In the genomic region with DNA sequence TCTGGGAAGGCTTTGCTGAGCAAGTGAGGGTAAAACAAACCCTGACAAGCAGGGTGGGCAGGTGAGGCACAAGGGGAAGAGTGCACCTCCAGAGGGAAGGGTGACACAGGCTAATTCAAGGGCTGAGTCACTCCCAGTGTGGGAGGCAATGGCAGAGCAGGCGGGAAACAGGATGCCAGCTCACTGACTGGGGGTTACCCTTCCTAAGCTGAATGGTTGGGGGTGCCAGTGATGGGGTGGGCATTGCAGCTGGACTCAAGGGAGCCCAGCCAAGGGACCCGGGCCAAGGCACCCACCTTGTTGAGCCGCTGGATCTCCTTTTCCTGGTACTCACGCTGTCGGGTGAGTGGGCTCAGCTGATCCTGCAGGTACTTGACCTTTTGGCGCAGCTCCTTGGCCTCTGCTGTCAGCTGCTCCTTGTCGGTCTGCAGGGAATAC, we compare ENCODE assay signal across 10 cellular contexts. TPM values are rescaled to one million over a fixed set of nuclear protein-coding genes. Genes with fewer than 3 reads are reported as not detected.
DNase-seq lines count a peak whose midpoint lies in the region; ATAC-seq and TF ChIP-seq lines count a peak whose summit lies in the region.
"Had no signal": no experiment of that assay in that cellular context is flagged by ENCODE, and none has a peak within 500 bp of the region (broad histone marks: within the 10 kb centered on the region; RNA-seq: fewer than 3 reads in every experiment).

No MANE protein-coding gene starts in this region.

- peak overlapping the region; percentile 90 for H3K27ac Mint-ChIP-seq in activated T-cell treated with anti-CD3 and anti-CD28 coated beads, Interleukin-2, amount 50 U/mL, for 24 hours
- no peak overlapping the region for H3K27ac Mint-ChIP-seq in CD8-positive, alpha-beta T cell

- peak in 4 of 8 donors; percentile 4 to 39 (median 22) for ATAC-seq in heart right ventricle
- no peak for ATAC-seq in HG03342 (IDR thresholded peaks at IDR 0.05; ENCODE audit: unreplicated experiment)
- no peak for ATAC-seq in GM21528 (IDR thresholded peaks at IDR 0.05; ENCODE audit: low FRiP score, unreplicated experiment)
- no peak for ATAC-seq in CD8-positive, alpha-beta T cell

- WGBS in heart right ventricle, 2 donors = 64 to 72% methylated on average over 7 of the region's 7 CpGs
- WGBS in spleen, 5 donors = 63 to 71% (median 69%) methylated on average over 7 of the region's 7 CpGs

- intact Hi-C loops in heart right ventricle (cut with DNase I) (no loop called here), spleen (cut with DNase I; ENCODE audit: low total_unique reads) (no loop called here)
- intact Hi-C loops in CD8-positive, alpha-beta T cell (cut with DNase I, micrococcal nuclease) = no loop called here

- DNase-seq in ELR (ENCODE audit: low read depth) (peak; percentile 72), heart right ventricle (no peak), spleen (peak; percentile 62), HEK293T (ENCODE audit: extremely low spot score) (no peak)
- DNase-seq in activated T-cell treated with anti-CD3 and anti-CD28 coated beads, Interleukin-2, amount 50 U/mL, for 24 hours = no peak
- DNase-seq in CD8-positive, alpha-beta T cell = no peak
- DNase-seq: DND-41, NCI-H2227 treated with DMSO at 0.1 percent for 48 hours had no signal

- H3K36me3 ChIP-seq in heart right ventricle = peaks cover 7 to 98% (median 48%) of the 10 kb centered on the region in 9 donors
- peaks cover 0 to 100% (median 97%) of the 10 kb centered on the region in 6 donors for H3K36me3 ChIP-seq in spleen
- peaks cover 84% of the 10 kb centered on the region for H3K36me3 ChIP-seq in CD8-positive, alpha-beta T cell (ENCODE audit: insufficient read depth, low read length)

- POLR2A ChIA-PET in HEK293T (lab: Yijun Ruan, JAX) = no interaction called here
- POLR2A ChIA-PET in CD8-positive, alpha-beta T cell (lab: Charles Lee) = no interaction called here

- H3K27me3 ChIP-seq in heart right ventricle (no peaks in the 10 kb centered on the region), spleen (replicated peaks in 1 of 7) (no peaks in the 10 kb centered on the region)
- no peaks in the 10 kb centered on the region for H3K27me3 ChIP-seq in CD8-positive, alpha-beta T cell (ENCODE audit: insufficient read depth, low read length)

- no peaks in the 10 kb centered on the region for H3K9me3 ChIP-seq in heart right ventricle
- no peaks in the 10 kb centered on the region for H3K9me3 ChIP-seq in spleen
- no peaks in the 10 kb centered on the region for H3K9me3 ChIP-seq in CD8-positive, alpha-beta T cell (ENCODE audit: low read length)

- H3K4me1 Mint-ChIP-seq in activated T-cell treated with anti-CD3 and anti-CD28 coated beads, Interleukin-2, amount 50 U/mL, for 24 hours (ENCODE audit: low read depth) = peaks cover 13% of the 10 kb centered on the region
- no peaks in the 10 kb centered on the region for H3K4me1 Mint-ChIP-seq in CD8-positive, alpha-beta T cell (ENCODE audit: low read depth)

- H3K27ac ChIP-seq in heart right ventricle (peak overlapping the region in 9 of 10 donors; percentile 46 to 80 (median 73)), spleen (peak overlapping the region; percentile 1 to 87 (median 74))
- no peak overlapping the region for H3K27ac ChIP-seq in CD8-positive, alpha-beta T cell (ENCODE audit: low read depth, low read length)

- H3K9me3 Mint-ChIP-seq in activated T-cell treated with anti-CD3 and anti-CD28 coated beads, Interleukin-2, amount 50 U/mL, for 24 hours = no peaks in the 10 kb centered on the region
- no peaks in the 10 kb centered on the region for H3K9me3 Mint-ChIP-seq in CD8-positive, alpha-beta T cell

- H3K4me3 Mint-ChIP-seq in activated T-cell treated with anti-CD3 and anti-CD28 coated beads, Interleukin-2, amount 50 U/mL, for 24 hours = no peak overlapping the region
- H3K4me3 Mint-ChIP-seq in CD8-positive, alpha-beta T cell = no peak overlapping the region

- H3K4me3 ChIP-seq in heart right ventricle (no peak overlapping the region), spleen (no peak overlapping the region)
- H3K4me3 ChIP-seq in CD8-positive, alpha-beta T cell (ENCODE audit: low read depth, low read length) = no peak overlapping the region

- peaks cover 98% of the 10 kb centered on the region for H3K36me3 Mint-ChIP-seq in activated T-cell treated with anti-CD3 and anti-CD28 coated beads, Interleukin-2, amount 50 U/mL, for 24 hours (ENCODE audit: low read depth)
- peaks cover 93% of the 10 kb centered on the region for H3K36me3 Mint-ChIP-seq in CD8-positive, alpha-beta T cell

- H3K4me1 ChIP-seq in heart right ventricle (peaks cover 15 to 43% (median 34%) of the 10 kb centered on the region in 9 donors), spleen (peaks cover 14 to 48% (median 36%) of the 10 kb centered on the region in 6 donors)
- no peaks in the 10 kb centered on the region for H3K4me1 ChIP-seq in CD8-positive, alpha-beta T cell (ENCODE audit: insufficient read depth, low read length)

- H3K27me3 Mint-ChIP-seq in activated T-cell treated with anti-CD3 and anti-CD28 coated beads, Interleukin-2, amount 50 U/mL, for 24 hours = no peaks in the 10 kb centered on the region
- H3K27me3 Mint-ChIP-seq in CD8-positive, alpha-beta T cell (ENCODE audit: low read depth) = no peaks in the 10 kb centered on the region

- TF ChIP-seq CTCF in heart right ventricle (IDR thresholded peaks at IDR 0.05) = no peak
- TF ChIP-seq CTCF in spleen (IDR thresholded peaks at IDR 0.05 in 8 of 11, conservative IDR thresholded peaks at IDR 0.05 in 3 of 11) = no peak
- no peak for TF ChIP-seq CTCF in CD8-positive, alpha-beta T cell (IDR thresholded peaks at IDR 0.05)

- TF ChIP-seq POLR2A in spleen (IDR thresholded peaks at IDR 0.05) = no peak

- CTCF ChIA-PET in HEK293T (lab: Yijun Ruan, JAX) = interaction anchor here (1.1 to 1.6 kb wide), 2 partner anchors 9 to 13 kb away, joined by 3 to 7 read pairs; no protein-coding TSS in a partner anchor
- CTCF ChIA-PET in CD8-positive, alpha-beta T cell (lab: Charles Lee) = interaction anchor here (1.4 to 2.5 kb wide), 3 partner anchors 9 to 77 kb away, joined by 6 to 11 read pairs (median 8); no protein-coding TSS in a partner anchor

TF ChIP-seq in HEK293T, 16 proteins besides CTCF, POLR2A, EP300 and RAD21:
- TF ChIP-seq ZNF384 (IDR thresholded peaks at IDR 0.05) = no peak
- TF ChIP-seq SP1 (IDR thresholded peaks at IDR 0.05) = no peak
- TF ChIP-seq FOXM1 (IDR thresholded peaks at IDR 0.05; ENCODE audit: borderline replicate concordance) = no peak
- TF ChIP-seq CTBP1 (IDR thresholded peaks at IDR 0.05; ENCODE audit: borderline replicate concordance) = no peak
- no peak for TF ChIP-seq L3MBTL2 (conservative IDR thresholded peaks at IDR 0.05)

RNA-seq across cellular contexts. Expression of a gene that starts 18.4 kb away (rescaled TPM):
- 100 to 1,000 TPM; 208 to 990 (median 601) TPM for total RNA-seq in heart right ventricle
- polyA plus RNA-seq in heart right ventricle = 1,000 to 10,000 TPM; 1,059 to 1,234 TPM
- total RNA-seq in spleen = 100 to 1,000 TPM in 6 of 7 donors, 10 to 100 TPM in 1; 78.7 to 886 (median 416) TPM
- 100 to 1,000 TPM; 158 to 261 (median 256) TPM for polyA plus RNA-seq in spleen
- total RNA-seq in CD8-positive, alpha-beta T cell = not detected

RNA-seq across cellular contexts. Expression of a gene that starts 42.0 kb away (rescaled TPM):
- 100 to 1,000 TPM; 113 to 130 (median 125) TPM for total RNA-seq in heart right ventricle
- polyA plus RNA-seq in heart right ventricle = 10 to 100 TPM; 63.8 to 78.1 TPM
- total RNA-seq in spleen = 100 to 1,000 TPM; 179 to 260 (median 218) TPM
- polyA plus RNA-seq in spleen = 100 to 1,000 TPM in 1 of 3 donors, 10 to 100 TPM in 2; 67.7 to 149 (median 95.9) TPM
- 100 to 1,000 TPM; 133 to 134 TPM for total RNA-seq in CD8-positive, alpha-beta T cell

Comparison
In these comparisons a context has a peak if more than half of its experiments do, and no peak if none do; other contexts are left out.
1. DNase-seq: peak in ELR (single experiment) and spleen (single experiment); none in activated T-cell treated with anti-CD3 and anti-CD28 coated beads, Interleukin-2, amount 50 U/mL, for 24 hours (single experiment), heart right ventricle (0 of 2), HEK293T (single experiment) and CD8-positive, alpha-beta T cell (0 of 7).
2. RNA of a gene that starts 18.4 kb away (total RNA-seq): 208 to 990 TPM in heart right ventricle and 78.7 to 886 TPM in spleen; not detected in CD8-positive, alpha-beta T cell; every median in the first group is over 10 times any median in the second.